In the genomic region with DNA sequence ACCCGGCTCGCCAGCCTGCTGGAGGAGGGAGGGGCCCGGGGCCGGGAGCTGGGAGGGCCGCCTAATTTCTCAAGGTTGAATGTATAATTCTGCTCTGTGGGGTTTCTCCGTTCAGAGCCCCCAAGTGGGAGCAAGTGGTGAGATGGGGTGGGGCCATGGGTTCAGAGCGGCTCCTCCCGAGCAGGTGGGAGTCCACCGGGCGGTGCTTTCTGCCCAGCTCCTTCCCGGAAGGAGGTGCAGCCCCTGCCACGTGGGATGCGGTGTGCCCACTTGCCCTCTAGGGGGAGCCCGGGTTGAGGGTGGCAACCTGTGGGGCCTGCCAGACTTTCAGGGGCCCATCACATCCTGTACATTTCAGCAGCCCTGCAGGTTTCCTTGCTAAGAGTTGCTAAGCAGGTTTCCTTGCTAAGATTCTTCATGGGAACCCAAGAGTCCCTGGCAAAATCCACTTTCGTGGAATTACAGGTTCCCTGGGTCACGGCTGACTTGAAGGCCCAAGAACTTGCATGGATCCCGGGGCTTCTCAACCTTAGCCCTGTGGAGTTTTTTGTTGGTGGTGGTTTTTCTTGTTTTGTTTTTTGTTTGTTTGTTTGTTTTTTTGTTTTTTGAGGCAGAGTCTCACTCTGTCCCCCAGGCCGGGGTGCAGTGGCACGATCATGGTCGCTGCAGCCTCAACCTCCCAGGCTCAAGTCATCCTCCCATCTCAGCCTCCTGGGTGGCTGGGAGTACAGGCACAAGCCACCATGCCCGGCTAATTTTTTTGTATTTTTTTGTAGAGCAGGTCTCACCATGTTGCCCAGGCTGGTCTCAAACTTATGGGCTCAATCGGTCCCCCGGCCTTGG, we compare ENCODE assay signal across 2 cellular contexts.
A peak's percentile ranks its signal among the peaks of the same experiment; 100 is the strongest.
TF ChIP-seq lines count a peak whose summit lies in the region.

No MANE protein-coding gene starts in this region.

TF ChIP-seq in K562, 482 proteins besides CTCF, POLR2A, EP300 and RAD21 (continued from another document and continues in another):
- 0 out of 2 replicates have a peak, but pooled peaks have one; percentile 24 for TF ChIP-seq JUNB (CRISPR knock-in tag; conservative IDR thresholded peaks at IDR 0.05)
- TF ChIP-seq NFE2 (IDR thresholded peaks at IDR 0.05; ENCODE audit: low read depth) = no peak
- no peak for TF ChIP-seq TAF15 (IDR thresholded peaks at IDR 0.05; ENCODE audit: low read depth, low read length)
- TF ChIP-seq, protein P1, sequence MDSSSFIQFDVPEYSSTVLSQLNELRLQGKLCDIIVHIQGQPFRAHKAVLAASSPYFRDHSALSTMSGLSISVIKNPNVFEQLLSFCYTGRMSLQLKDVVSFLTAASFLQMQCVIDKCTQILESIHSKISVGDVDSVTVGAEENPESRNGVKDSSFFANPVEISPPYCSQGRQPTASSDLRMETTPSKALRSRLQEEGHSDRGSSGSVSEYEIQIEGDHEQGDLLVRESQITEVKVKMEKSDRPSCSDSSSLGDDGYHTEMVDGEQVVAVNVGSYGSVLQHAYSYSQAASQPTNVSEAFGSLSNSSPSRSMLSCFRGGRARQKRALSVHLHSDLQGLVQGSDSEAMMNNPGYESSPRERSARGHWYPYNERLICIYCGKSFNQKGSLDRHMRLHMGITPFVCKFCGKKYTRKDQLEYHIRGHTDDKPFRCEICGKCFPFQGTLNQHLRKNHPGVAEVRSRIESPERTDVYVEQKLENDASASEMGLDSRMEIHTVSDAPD (CRISPR knock-in tag; IDR thresholded peaks at IDR 0.05) = no peak
- TF ChIP-seq PHF20 (IDR thresholded peaks at IDR 0.05; ENCODE audit: partially characterized antibody) = no peak
- TF ChIP-seq, protein P2, sequence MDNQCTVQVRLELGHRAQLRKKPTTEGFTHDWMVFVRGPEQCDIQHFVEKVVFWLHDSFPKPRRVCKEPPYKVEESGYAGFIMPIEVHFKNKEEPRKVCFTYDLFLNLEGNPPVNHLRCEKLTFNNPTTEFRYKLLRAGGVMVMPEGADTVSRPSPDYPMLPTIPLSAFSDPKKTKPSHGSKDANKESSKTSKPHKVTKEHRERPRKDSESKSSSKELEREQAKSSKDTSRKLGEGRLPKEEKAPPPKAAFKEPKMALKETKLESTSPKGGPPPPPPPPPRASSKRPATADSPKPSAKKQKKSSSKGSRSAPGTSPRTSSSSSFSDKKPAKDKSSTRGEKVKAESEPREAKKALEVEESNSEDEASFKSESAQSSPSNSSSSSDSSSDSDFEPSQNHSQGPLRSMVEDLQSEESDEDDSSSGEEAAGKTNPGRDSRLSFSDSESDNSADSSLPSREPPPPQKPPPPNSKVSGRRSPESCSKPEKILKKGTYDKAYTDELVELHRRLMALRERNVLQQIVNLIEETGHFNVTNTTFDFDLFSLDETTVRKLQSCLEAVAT (IDR thresholded peaks at IDR 0.05) = no peak
- no peak for TF ChIP-seq HNRNPH1 (optimal IDR thresholded peaks at IDR 0.05; ENCODE audit: low read depth, low read length)
- 0 out of 3 replicates have a peak, but pooled peaks of 1 of the 2 experiments have one; percentile 57 for TF ChIP-seq CBX3 (IDR thresholded peaks at IDR 0.05; ENCODE audit: borderline replicate concordance in 1 of 2, low read length in 2 of 2)
- TF ChIP-seq L3MBTL2 (IDR thresholded peaks at IDR 0.05) = peak; percentile 84
- TF ChIP-seq WHSC1 (IDR thresholded peaks at IDR 0.05; ENCODE audit: low read length) = no peak
- TF ChIP-seq BDP1 (IDR thresholded peaks at IDR 0.05; ENCODE audit: insufficient read depth, insufficient read length) = no peak
- TF ChIP-seq ZNF644 (tag; IDR thresholded peaks at IDR 0.05; ENCODE audit: low read depth) = peak; percentile 68; the same call in 1 of the 2 replicates
- no peak for TF ChIP-seq CBX8 (IDR thresholded peaks at IDR 0.05; ENCODE audit: borderline replicate concordance, extremely low read depth, low read depth, low read length, poor library complexity, severe bottlenecking)
- TF ChIP-seq, protein P3, sequence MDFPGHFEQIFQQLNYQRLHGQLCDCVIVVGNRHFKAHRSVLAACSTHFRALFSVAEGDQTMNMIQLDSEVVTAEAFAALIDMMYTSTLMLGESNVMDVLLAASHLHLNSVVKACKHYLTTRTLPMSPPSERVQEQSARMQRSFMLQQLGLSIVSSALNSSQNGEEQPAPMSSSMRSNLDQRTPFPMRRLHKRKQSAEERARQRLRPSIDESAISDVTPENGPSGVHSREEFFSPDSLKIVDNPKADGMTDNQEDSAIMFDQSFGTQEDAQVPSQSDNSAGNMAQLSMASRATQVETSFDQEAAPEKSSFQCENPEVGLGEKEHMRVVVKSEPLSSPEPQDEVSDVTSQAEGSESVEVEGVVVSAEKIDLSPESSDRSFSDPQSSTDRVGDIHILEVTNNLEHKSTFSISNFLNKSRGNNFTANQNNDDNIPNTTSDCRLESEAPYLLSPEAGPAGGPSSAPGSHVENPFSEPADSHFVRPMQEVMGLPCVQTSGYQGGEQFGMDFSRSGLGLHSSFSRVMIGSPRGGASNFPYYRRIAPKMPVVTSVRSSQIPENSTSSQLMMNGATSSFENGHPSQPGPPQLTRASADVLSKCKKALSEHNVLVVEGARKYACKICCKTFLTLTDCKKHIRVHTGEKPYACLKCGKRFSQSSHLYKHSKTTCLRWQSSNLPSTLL (IDR thresholded peaks at IDR 0.05) = no peak
- TF ChIP-seq, protein P4, sequence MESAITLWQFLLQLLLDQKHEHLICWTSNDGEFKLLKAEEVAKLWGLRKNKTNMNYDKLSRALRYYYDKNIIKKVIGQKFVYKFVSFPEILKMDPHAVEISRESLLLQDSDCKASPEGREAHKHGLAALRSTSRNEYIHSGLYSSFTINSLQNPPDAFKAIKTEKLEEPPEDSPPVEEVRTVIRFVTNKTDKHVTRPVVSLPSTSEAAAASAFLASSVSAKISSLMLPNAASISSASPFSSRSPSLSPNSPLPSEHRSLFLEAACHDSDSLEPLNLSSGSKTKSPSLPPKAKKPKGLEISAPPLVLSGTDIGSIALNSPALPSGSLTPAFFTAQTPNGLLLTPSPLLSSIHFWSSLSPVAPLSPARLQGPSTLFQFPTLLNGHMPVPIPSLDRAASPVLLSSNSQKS (CRISPR knock-in tag; IDR thresholded peaks at IDR 0.05) = no peak
- no peak for TF ChIP-seq MBD2 (IDR thresholded peaks at IDR 0.05; ENCODE audit: borderline replicate concordance, low read depth)

TF ChIP-seq in HepG2, 621 proteins besides CTCF, POLR2A, EP300 and RAD21 (continued from another document and continues in another):
- TF ChIP-seq, protein P5, sequence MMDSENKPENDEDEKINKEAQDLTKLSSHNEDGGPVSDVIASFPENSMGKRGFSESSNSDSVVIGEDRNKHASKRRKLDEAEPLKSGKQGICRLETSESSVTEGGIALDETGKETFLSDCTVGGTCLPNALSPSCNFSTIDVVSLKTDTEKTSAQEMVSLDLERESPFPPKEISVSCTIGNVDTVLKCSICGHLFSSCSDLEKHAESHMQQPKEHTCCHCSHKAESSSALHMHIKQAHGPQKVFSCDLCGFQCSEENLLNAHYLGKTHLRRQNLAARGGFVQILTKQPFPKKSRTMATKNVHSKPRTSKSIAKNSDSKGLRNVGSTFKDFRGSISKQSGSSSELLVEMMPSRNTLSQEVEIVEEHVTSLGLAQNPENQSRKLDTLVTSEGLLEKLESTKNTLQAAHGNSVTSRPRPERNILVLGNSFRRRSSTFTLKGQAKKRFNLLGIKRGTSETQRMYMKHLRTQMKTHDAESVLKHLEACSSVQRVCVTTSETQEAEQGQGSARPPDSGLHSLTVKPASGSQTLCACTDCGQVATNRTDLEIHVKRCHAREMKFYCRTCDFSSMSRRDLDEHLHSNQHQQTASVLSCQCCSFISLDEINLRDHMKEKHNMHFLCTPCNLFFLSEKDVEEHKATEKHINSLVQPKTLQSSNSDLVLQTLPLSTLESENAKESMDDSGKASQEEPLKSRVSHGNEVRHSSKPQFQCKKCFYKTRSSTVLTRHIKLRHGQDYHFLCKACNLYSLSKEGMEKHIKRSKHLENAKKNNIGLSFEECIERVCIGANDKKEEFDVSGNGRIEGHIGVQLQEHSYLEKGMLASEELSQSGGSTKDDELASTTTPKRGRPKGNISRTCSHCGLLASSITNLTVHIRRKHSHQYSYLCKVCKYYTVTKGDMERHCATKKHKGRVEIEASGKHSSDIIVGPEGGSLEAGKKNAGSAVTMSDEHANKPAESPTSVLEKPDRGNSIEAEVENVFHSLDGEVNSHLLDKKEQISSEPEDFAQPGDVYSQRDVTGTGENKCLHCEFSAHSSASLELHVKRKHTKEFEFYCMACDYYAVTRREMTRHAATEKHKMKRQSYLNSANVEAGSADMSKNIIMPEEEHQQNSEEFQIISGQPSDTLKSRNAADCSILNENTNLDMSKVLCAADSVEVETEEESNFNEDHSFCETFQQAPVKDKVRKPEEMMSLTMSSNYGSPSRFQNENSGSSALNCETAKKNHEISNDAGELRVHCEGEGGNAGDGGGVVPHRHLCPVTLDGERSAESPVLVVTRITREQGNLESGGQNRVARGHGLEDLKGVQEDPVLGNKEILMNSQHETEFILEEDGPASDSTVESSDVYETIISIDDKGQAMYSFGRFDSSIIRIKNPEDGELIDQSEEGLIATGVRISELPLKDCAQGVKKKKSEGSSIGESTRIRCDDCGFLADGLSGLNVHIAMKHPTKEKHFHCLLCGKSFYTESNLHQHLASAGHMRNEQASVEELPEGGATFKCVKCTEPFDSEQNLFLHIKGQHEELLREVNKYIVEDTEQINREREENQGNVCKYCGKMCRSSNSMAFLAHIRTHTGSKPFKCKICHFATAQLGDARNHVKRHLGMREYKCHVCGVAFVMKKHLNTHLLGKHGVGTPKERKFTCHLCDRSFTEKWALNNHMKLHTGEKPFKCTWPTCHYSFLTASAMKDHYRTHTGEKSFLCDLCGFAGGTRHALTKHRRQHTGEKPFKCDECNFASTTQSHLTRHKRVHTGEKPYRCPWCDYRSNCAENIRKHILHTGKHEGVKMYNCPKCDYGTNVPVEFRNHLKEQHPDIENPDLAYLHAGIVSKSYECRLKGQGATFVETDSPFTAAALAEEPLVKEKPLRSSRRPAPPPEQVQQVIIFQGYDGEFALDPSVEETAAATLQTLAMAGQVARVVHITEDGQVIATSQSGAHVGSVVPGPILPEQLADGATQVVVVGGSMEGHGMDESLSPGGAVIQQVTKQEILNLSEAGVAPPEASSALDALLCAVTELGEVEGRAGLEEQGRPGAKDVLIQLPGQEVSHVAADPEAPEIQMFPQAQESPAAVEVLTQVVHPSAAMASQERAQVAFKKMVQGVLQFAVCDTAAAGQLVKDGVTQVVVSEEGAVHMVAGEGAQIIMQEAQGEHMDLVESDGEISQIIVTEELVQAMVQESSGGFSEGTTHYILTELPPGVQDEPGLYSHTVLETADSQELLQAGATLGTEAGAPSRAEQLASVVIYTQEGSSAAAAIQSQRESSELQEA (CRISPR knock-in tag; IDR thresholded peaks at IDR 0.05; ENCODE audit: not compliant biosample characterization) = no peak
- TF ChIP-seq PHF5A (CRISPR knock-in tag; IDR thresholded peaks at IDR 0.05; ENCODE audit: low read depth, unreplicated experiment) (no peak), CBFB (CRISPR knock-in tag; IDR thresholded peaks at IDR 0.05) (0 out of 2 replicates have a peak, but pooled peaks have one; percentile 51), CCDC6 (CRISPR knock-in tag; IDR thresholded peaks at IDR 0.05) (0 out of 2 replicates have a peak, but pooled peaks have one; percentile 28), PHF8 (CRISPR knock-in tag; IDR thresholded peaks at IDR 0.05) (peak; percentile 48), ZNF547 (CRISPR knock-in tag; IDR thresholded peaks at IDR 0.05) (no peak), ZNF138 (CRISPR knock-in tag; IDR thresholded peaks at IDR 0.05; ENCODE audit: low read depth) (no peak), SAP130 (CRISPR knock-in tag; IDR thresholded peaks at IDR 0.05; ENCODE audit: low read depth) (peak; percentile 77), NFYC (CRISPR knock-in tag; IDR thresholded peaks at IDR 0.05) (no peak), ZNF549 (CRISPR knock-in tag; IDR thresholded peaks at IDR 0.05) (no peak), ZBTB7B (CRISPR knock-in tag; IDR thresholded peaks at IDR 0.05) (peak; percentile 74; the same call in 1 of the 2 replicates), HMG20A (CRISPR knock-in tag; IDR thresholded peaks at IDR 0.05; ENCODE audit: borderline replicate concordance) (no peak)
- TF ChIP-seq, protein P6, sequence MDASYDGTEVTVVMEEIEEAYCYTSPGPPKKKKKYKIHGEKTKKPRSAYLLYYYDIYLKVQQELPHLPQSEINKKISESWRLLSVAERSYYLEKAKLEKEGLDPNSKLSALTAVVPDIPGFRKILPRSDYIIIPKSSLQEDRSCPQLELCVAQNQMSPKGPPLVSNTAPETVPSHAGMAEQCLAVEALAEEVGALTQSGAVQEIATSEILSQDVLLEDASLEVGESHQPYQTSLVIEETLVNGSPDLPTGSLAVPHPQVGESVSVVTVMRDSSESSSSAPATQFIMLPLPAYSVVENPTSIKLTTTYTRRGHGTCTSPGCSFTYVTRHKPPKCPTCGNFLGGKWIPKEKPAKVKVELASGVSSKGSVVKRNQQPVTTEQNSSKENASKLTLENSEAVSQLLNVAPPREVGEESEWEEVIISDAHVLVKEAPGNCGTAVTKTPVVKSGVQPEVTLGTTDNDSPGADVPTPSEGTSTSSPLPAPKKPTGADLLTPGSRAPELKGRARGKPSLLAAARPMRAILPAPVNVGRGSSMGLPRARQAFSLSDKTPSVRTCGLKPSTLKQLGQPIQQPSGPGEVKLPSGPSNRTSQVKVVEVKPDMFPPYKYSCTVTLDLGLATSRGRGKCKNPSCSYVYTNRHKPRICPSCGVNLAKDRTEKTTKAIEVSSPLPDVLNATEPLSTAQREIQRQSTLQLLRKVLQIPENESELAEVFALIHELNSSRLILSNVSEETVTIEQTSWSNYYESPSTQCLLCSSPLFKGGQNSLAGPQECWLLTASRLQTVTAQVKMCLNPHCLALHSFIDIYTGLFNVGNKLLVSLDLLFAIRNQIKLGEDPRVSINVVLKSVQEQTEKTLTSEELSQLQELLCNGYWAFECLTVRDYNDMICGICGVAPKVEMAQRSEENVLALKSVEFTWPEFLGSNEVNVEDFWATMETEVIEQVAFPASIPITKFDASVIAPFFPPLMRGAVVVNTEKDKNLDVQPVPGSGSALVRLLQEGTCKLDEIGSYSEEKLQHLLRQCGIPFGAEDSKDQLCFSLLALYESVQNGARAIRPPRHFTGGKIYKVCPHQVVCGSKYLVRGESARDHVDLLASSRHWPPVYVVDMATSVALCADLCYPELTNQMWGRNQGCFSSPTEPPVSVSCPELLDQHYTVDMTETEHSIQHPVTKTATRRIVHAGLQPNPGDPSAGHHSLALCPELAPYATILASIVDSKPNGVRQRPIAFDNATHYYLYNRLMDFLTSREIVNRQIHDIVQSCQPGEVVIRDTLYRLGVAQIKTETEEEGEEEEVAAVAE (CRISPR knock-in tag; IDR thresholded peaks at IDR 0.05; ENCODE audit: borderline replicate concordance) = 0 out of 2 replicates have a peak, but pooled peaks have one; percentile 22
- TF ChIP-seq, protein P7, sequence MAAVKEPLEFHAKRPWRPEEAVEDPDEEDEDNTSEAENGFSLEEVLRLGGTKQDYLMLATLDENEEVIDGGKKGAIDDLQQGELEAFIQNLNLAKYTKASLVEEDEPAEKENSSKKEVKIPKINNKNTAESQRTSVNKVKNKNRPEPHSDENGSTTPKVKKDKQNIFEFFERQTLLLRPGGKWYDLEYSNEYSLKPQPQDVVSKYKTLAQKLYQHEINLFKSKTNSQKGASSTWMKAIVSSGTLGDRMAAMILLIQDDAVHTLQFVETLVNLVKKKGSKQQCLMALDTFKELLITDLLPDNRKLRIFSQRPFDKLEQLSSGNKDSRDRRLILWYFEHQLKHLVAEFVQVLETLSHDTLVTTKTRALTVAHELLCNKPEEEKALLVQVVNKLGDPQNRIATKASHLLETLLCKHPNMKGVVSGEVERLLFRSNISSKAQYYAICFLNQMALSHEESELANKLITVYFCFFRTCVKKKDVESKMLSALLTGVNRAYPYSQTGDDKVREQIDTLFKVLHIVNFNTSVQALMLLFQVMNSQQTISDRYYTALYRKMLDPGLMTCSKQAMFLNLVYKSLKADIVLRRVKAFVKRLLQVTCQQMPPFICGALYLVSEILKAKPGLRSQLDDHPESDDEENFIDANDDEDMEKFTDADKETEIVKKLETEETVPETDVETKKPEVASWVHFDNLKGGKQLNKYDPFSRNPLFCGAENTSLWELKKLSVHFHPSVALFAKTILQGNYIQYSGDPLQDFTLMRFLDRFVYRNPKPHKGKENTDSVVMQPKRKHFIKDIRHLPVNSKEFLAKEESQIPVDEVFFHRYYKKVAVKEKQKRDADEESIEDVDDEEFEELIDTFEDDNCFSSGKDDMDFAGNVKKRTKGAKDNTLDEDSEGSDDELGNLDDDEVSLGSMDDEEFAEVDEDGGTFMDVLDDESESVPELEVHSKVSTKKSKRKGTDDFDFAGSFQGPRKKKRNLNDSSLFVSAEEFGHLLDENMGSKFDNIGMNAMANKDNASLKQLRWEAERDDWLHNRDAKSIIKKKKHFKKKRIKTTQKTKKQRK (IDR thresholded peaks at IDR 0.05; ENCODE audit: low read length) = no peak
